In genomic region chr3:81622395-81622794, GRCh38 we compare ENCODE assay signal across 23 cellular contexts.
A peak's percentile ranks its signal among the peaks of the same experiment; 100 is the strongest.
DNase-seq lines count a peak whose midpoint lies in the region; FAIRE-seq and TF ChIP-seq lines count a peak whose summit lies in the region.
"Had no signal": no experiment of that assay in that cellular context is flagged by ENCODE, and none has a peak within 500 bp of the region (broad histone marks: within the 10 kb centered on the region; RNA-seq: fewer than 3 reads in every experiment).

No MANE protein-coding gene starts in this region.

- FAIRE-seq in astrocyte (lab: Jason Lieb, UNC) = no peak
- FAIRE-seq: A204.1, H1, HTR-8/SVneo had no signal

- H3K4me1 ChIP-seq in GM23248 (ENCODE audit: insufficient read depth) (no peaks in the 10 kb centered on the region), astrocyte (ENCODE audit: insufficient read depth, low read length) (no peaks in the 10 kb centered on the region)
- H3K4me1 ChIP-seq: SJCRH30 had no signal

- H3K9ac ChIP-seq in GM23248 (no peak overlapping the region), astrocyte (ENCODE audit: low read length) (no peak overlapping the region)

- no peak overlapping the region for H3K4me3 Mint-ChIP-seq in astrocyte (ENCODE audit: unreplicated experiment)
- H3K4me3 Mint-ChIP-seq in glutamatergic neuron (ENCODE audit: unreplicated experiment) = no peak overlapping the region
- H3K4me3 Mint-ChIP-seq: CD4-positive, CD25-positive, alpha-beta regulatory T cell had no signal

- no peak overlapping the region for H3K27ac Mint-ChIP-seq in astrocyte (ENCODE audit: unreplicated experiment)
- no peak overlapping the region for H3K27ac Mint-ChIP-seq in glutamatergic neuron (ENCODE audit: unreplicated experiment)
- H3K27ac Mint-ChIP-seq: CD4-positive, CD25-positive, alpha-beta regulatory T cell had no signal

- WGBS in GM23248 (ENCODE audit: low coverage in 1 of 2, low lambda C conversion rate in 2 of 2, missing lambda C conversion rate in 2 of 2), 2 experiments = 95 to 96% methylated on average over 4 of the region's 4 CpGs

- H3K4me3 ChIP-seq in AG09309 (ENCODE audit: control insufficient read depth, low read depth, low read length) (no peak overlapping the region), GM23248 (no peak overlapping the region), astrocyte (ENCODE audit: insufficient read depth, low read depth, low read length) (no peak overlapping the region), fibroblast of pulmonary artery (replicated peaks; ENCODE audit: low read depth, low read length) (no peak overlapping the region), MG63 (no peak overlapping the region)
- H3K4me3 ChIP-seq: SJCRH30 had no signal

- H3K27me3 Mint-ChIP-seq in astrocyte (ENCODE audit: low read depth, unreplicated experiment) (no peaks in the 10 kb centered on the region), glutamatergic neuron (ENCODE audit: unreplicated experiment) (no peaks in the 10 kb centered on the region)
- H3K27me3 Mint-ChIP-seq: CD4-positive, CD25-positive, alpha-beta regulatory T cell had no signal

- TF ChIP-seq CTCF in AG09309 (IDR thresholded peaks at IDR 0.05; ENCODE audit: control insufficient read depth, insufficient read depth, low read depth, low read length, missing control alignments) = no peak
- TF ChIP-seq CTCF in astrocyte (IDR thresholded peaks at IDR 0.05; ENCODE audit: insufficient read depth, low read depth, low read length) = no peak
- no peak for TF ChIP-seq CTCF in fibroblast of pulmonary artery (IDR thresholded peaks at IDR 0.05; ENCODE audit: low read length, missing control alignments)
- no peak for TF ChIP-seq CTCF in glutamatergic neuron (IDR thresholded peaks at IDR 0.05; ENCODE audit: partially characterized antibody, unreplicated experiment)

- H3K9me3 ChIP-seq in GM23248 (ENCODE audit: low read depth) (no peaks in the 10 kb centered on the region), astrocyte (ENCODE audit: insufficient read depth, low read depth, low read length) (no peaks in the 10 kb centered on the region), MG63 (no peaks in the 10 kb centered on the region)
- H3K9me3 ChIP-seq: SJCRH30 had no signal

- H4K20me1 ChIP-seq in GM23248 (ENCODE audit: insufficient read depth) (no peaks in the 10 kb centered on the region), astrocyte (ENCODE audit: insufficient read depth, low read length) (no peaks in the 10 kb centered on the region)

- DNase-seq in AG09309 (ENCODE audit: low read depth) (peak; percentile 21), GM23248 (peak; percentile 33), astrocyte (ENCODE audit: low read depth) (peak; percentile 56), fibroblast of pulmonary artery (ENCODE audit: low read depth) (peak; percentile 7), glutamatergic neuron (no peak), COLO668 (lab: John Stamatoyannopoulos, UW; ENCODE audit: unreplicated experiment) (no peak), MG63 (no peak), NCI-H510A (lab: John Stamatoyannopoulos, UW) (no peak)
- DNase-seq: CD4-positive, CD25-positive, alpha-beta regulatory T cell; DMS53; MV-4-11; NCI-H1417; NCI-H1930; NCI-H2171; NCI-H446 treated with DMSO at 0.1 percent for 48 hours; NCI-H748 treated with DMSO at 0.1 percent for 48 hours; PC-3; SJCRH30 had no signal

- in situ Hi-C loops in GM23248 (cut with MboI) = no loop called here

- peaks cover 7% of the 10 kb centered on the region; the same call in 1 of the 2 replicates for H3F3A ChIP-seq in GM23248 (ENCODE audit: insufficient read depth)

- H3K9me3 Mint-ChIP-seq in astrocyte (ENCODE audit: unreplicated experiment) (no peaks in the 10 kb centered on the region), glutamatergic neuron (ENCODE audit: unreplicated experiment) (no peaks in the 10 kb centered on the region)
- H3K9me3 Mint-ChIP-seq: CD4-positive, CD25-positive, alpha-beta regulatory T cell had no signal

- no peak overlapping the region for H2AFZ ChIP-seq in GM23248
- H2AFZ ChIP-seq in astrocyte (ENCODE audit: low read depth, low read length) = no peak overlapping the region

- H3K4me2 ChIP-seq in GM23248 (ENCODE audit: unreplicated experiment) = no peak overlapping the region
- H3K4me2 ChIP-seq in astrocyte (ENCODE audit: low read length) = no peak overlapping the region

- H3K36me3 Mint-ChIP-seq in astrocyte (ENCODE audit: low read depth, unreplicated experiment) = peaks cover 5% of the 10 kb centered on the region
- H3K36me3 Mint-ChIP-seq in glutamatergic neuron (ENCODE audit: unreplicated experiment) = no peaks in the 10 kb centered on the region
- H3K36me3 Mint-ChIP-seq: CD4-positive, CD25-positive, alpha-beta regulatory T cell had no signal

- peaks cover 21% of the 10 kb centered on the region; the same call in 1 of the 2 replicates for H3K79me2 ChIP-seq in GM23248 (ENCODE audit: insufficient read depth)
- no peaks in the 10 kb centered on the region for H3K79me2 ChIP-seq in astrocyte (ENCODE audit: insufficient read depth, low read length)

- H3K27me3 ChIP-seq in GM23248 (replicated peaks; ENCODE audit: insufficient read depth) = no peaks in the 10 kb centered on the region
- no peaks in the 10 kb centered on the region for H3K27me3 ChIP-seq in astrocyte (ENCODE audit: insufficient read depth, low read length)
- H3K27me3 ChIP-seq in MG63 = no peaks in the 10 kb centered on the region
- H3K27me3 ChIP-seq: SJCRH30 had no signal

- H3K9me2 ChIP-seq in GM23248 (ENCODE audit: insufficient read depth) = no peaks in the 10 kb centered on the region

- H3K36me3 ChIP-seq in GM23248 (ENCODE audit: low read depth) = peaks cover 10% of the 10 kb centered on the region; the same call in 1 of the 2 replicates
- H3K36me3 ChIP-seq in astrocyte (ENCODE audit: insufficient read depth, low read length) = no peaks in the 10 kb centered on the region
- peaks cover 2% of the 10 kb centered on the region; the same call in 1 of the 2 replicates for H3K36me3 ChIP-seq in MG63
- H3K36me3 ChIP-seq: SJCRH30 had no signal

- H3K4me1 Mint-ChIP-seq in astrocyte (ENCODE audit: low read depth, unreplicated experiment) = peaks cover 7% of the 10 kb centered on the region
- no peaks in the 10 kb centered on the region for H3K4me1 Mint-ChIP-seq in glutamatergic neuron (ENCODE audit: low read depth, unreplicated experiment)
- H3K4me1 Mint-ChIP-seq: CD4-positive, CD25-positive, alpha-beta regulatory T cell had no signal

- 0 out of 2 replicates have a peak overlapping the region, but pooled peaks have one; percentile 10 for H3K27ac ChIP-seq in GM23248
- H3K27ac ChIP-seq in astrocyte (ENCODE audit: low read depth, low read length) = no peak overlapping the region
- H3K27ac ChIP-seq: HL-60, RWPE1, SJCRH30 had no signal

Comparison
In these comparisons a context has a peak if more than half of its experiments do, and no peak if none do; other contexts are left out.
1. DNase-seq: peak in AG09309 (single experiment), GM23248 (single experiment), astrocyte (single experiment) and fibroblast of pulmonary artery (single experiment); none in glutamatergic neuron (single experiment), COLO668 (single experiment), MG63 (single experiment) and NCI-H510A (single experiment).